In genomic region chr7:17009007-17009719, GRCh38 we compare ENCODE assay signal across 10 cellular contexts.
DNase-seq lines count a peak whose midpoint lies in the region; ATAC-seq and TF ChIP-seq lines count a peak whose summit lies in the region.
"Had no signal": no experiment of that assay in that cellular context is flagged by ENCODE, and none has a peak within 500 bp of the region (broad histone marks: within the 10 kb centered on the region; RNA-seq: fewer than 3 reads in every experiment).

No MANE protein-coding gene starts in this region.

- BruUV-seq in IMR-90 (replicated peaks; lab: Mats Ljungman, UMichigan) = no TSS peak

- H2AFZ ChIP-seq in IMR-90 (replicated peaks; ENCODE audit: low read length, poor library complexity) = no peak overlapping the region

- no peak overlapping the region for H2BK20ac ChIP-seq in IMR-90 (ENCODE audit: low read depth, low read length)

- no peak overlapping the region for H4K5ac ChIP-seq in IMR-90 (ENCODE audit: low read depth, low read length)

- no peak overlapping the region for H3K4ac ChIP-seq in IMR-90 (ENCODE audit: low read depth, low read length)

- peak; percentile 33; the same call in 1 of the 2 replicates for TF ChIP-seq RAD21 in IMR-90 (IDR thresholded peaks at IDR 0.05; ENCODE audit: low read length)

- no CpG with 5 or more reads among the region's 4 CpGs for WGBS in IMR-90 (ENCODE audit: extremely low coverage in 2 of 2, insufficient read length in 1 of 2), 2 experiments
- WGBS in right lobe of liver (ENCODE audit: insufficient coverage, low coverage, low lambda C conversion rate, missing lambda C conversion rate) = 40% methylated on average over 4 of the region's 4 CpGs
- 78 to 89% methylated on average over 4 of the region's 4 CpGs for WGBS in testis, 2 donors

- H4K20me1 ChIP-seq in IMR-90 (ENCODE audit: insufficient read depth, low read length) = no peaks in the 10 kb centered on the region

- no peak overlapping the region for H3K18ac ChIP-seq in IMR-90 (ENCODE audit: low read depth, low read length)

- no peak overlapping the region for H2BK120ac ChIP-seq in IMR-90 (ENCODE audit: low read depth, low read length)

- TF ChIP-seq CTCF in IMR-90 (conservative IDR thresholded peaks at IDR 0.05; ENCODE audit: low read depth, low read length) (peak; percentile 42), brain microvascular endothelial cell (IDR thresholded peaks at IDR 0.05; ENCODE audit: low read depth, low read length, missing control alignments) (peak; percentile 41), right lobe of liver (IDR thresholded peaks at IDR 0.05) (peak; percentile 48 to 56 (median 49)), testis (IDR thresholded peaks at IDR 0.05) (no peak)

- POLR2A ChIA-PET in IMR-90 (lab: Charles Lee; ENCODE audit: unreplicated experiment) = no interaction called here

- no peak overlapping the region for H4K91ac ChIP-seq in IMR-90 (ENCODE audit: insufficient read depth, low read depth, low read length)

- no peaks in the 10 kb centered on the region for H3K4me1 ChIP-seq in IMR-90 (ENCODE audit: control insufficient read depth, insufficient read depth, low read length)
- no peaks in the 10 kb centered on the region for H3K4me1 ChIP-seq in right lobe of liver
- H3K4me1 ChIP-seq in testis = no peaks in the 10 kb centered on the region

- CTCF ChIA-PET in IMR-90 (lab: Yijun Ruan, JAX) = interaction anchor here (0.6 to 0.7 kb wide), 3 partner anchors 297 to 630 kb away, joined by 3 read pairs; no protein-coding TSS in a partner anchor

- no peak for TF ChIP-seq POLR2A in IMR-90 (IDR thresholded peaks at IDR 0.05; ENCODE audit: low read depth, low read length)
- no peak for TF ChIP-seq POLR2A in right lobe of liver (IDR thresholded peaks at IDR 0.05)
- TF ChIP-seq POLR2A in testis (IDR thresholded peaks at IDR 0.05) = no peak

- H2BK15ac ChIP-seq in IMR-90 (ENCODE audit: low read depth, low read length) = no peak overlapping the region

- no peaks in the 10 kb centered on the region for H3K9me3 ChIP-seq in IMR-90 (ENCODE audit: control insufficient read depth, insufficient read depth, low read length)
- H3K9me3 ChIP-seq in right lobe of liver = no peaks in the 10 kb centered on the region
- H3K9me3 ChIP-seq in testis = no peaks in the 10 kb centered on the region

- no peak overlapping the region for H3K4me2 ChIP-seq in IMR-90 (ENCODE audit: low read depth, low read length)

- dilution Hi-C loops in IMR-90 (cut with HindIII; ENCODE audit: low sequenced_read_pairs, unreplicated experiment) = no loop called here

- H4K8ac ChIP-seq in IMR-90 (ENCODE audit: low read depth in 2 of 2, low read length in 2 of 2) = no peak overlapping the region

- intact Hi-C loops in IMR-90 (cut with micrococcal nuclease) (no loop called here), right lobe of liver (cut with DNase I) (no loop called here), testis (cut with DNase I; ENCODE audit: low total_unique reads) (no loop called here)

- H3K9me1 ChIP-seq in IMR-90 (ENCODE audit: insufficient read depth, low read length) = no peaks in the 10 kb centered on the region

- no peaks in the 10 kb centered on the region for H3K36me3 ChIP-seq in IMR-90 (ENCODE audit: control insufficient read depth, insufficient read depth, low read length)
- no peaks in the 10 kb centered on the region for H3K36me3 ChIP-seq in brain microvascular endothelial cell (replicated peaks)
- H3K36me3 ChIP-seq in right lobe of liver = no peaks in the 10 kb centered on the region
- no peaks in the 10 kb centered on the region for H3K36me3 ChIP-seq in testis (ENCODE audit: low read depth, missing control alignments)

- no peak overlapping the region for H3K56ac ChIP-seq in IMR-90 (ENCODE audit: extremely low read depth, insufficient read depth, low read length)

- DNase-seq in COLO829 (ENCODE audit: low spot score) = peak; percentile 45
- DNase-seq in IMR-90 = peak; percentile 45
- DNase-seq in brain microvascular endothelial cell = no peak
- no peak for DNase-seq in right lobe of liver
- DNase-seq in testis = no peak
- DNase-seq: H7, kidney glomerular epithelial cell had no signal

- no peak overlapping the region for H3K4me3 ChIP-seq in IMR-90 (ENCODE audit: insufficient read depth, low read depth, low read length)
- no peak overlapping the region for H3K4me3 ChIP-seq in brain microvascular endothelial cell (ENCODE audit: low read depth, low read length)
- no peak overlapping the region for H3K4me3 ChIP-seq in right lobe of liver
- no peak overlapping the region for H3K4me3 ChIP-seq in testis

- H3K79me1 ChIP-seq in IMR-90 (ENCODE audit: low read depth in 1 of 2, low read length in 2 of 2) = no peaks in the 10 kb centered on the region

- H3K23ac ChIP-seq in IMR-90 (ENCODE audit: low read depth, low read length) = no peak overlapping the region

- H2AK9ac ChIP-seq in IMR-90 (replicated peaks; ENCODE audit: low read depth, low read length, poor library complexity) = no peak overlapping the region

- H3K27ac ChIP-seq in IMR-90 (ENCODE audit: insufficient read depth, low read length) (no peak overlapping the region), brain microvascular endothelial cell (no peak overlapping the region), right lobe of liver (no peak overlapping the region), testis (no peak overlapping the region)

- H3K27me3 ChIP-seq in IMR-90 (ENCODE audit: control insufficient read depth, insufficient read depth, low read length) = no peaks in the 10 kb centered on the region
- H3K27me3 ChIP-seq in brain microvascular endothelial cell (replicated peaks) = no peaks in the 10 kb centered on the region
- no peaks in the 10 kb centered on the region for H3K27me3 ChIP-seq in right lobe of liver
- H3K27me3 ChIP-seq in testis = no peaks in the 10 kb centered on the region

- no peak overlapping the region for H2BK5ac ChIP-seq in IMR-90 (ENCODE audit: low read depth, low read length, poor library complexity, severe bottlenecking)

- H2AK5ac ChIP-seq in IMR-90 (ENCODE audit: low read depth, low read length) = no peak overlapping the region

- no peak overlapping the region for H3K14ac ChIP-seq in IMR-90 (replicated peaks; ENCODE audit: low read depth, low read length)

- H3K9ac ChIP-seq in IMR-90 (ENCODE audit: low read depth, low read length) = no peak overlapping the region

- in situ Hi-C loops in IMR-90 (cut with MboI; ENCODE audit: low sequenced_read_pairs) = no loop called here
- in situ Hi-C loops in brain microvascular endothelial cell (cut with HindIII; ENCODE audit: low pct_ligation_motif_present, low sequenced_read_pairs) = no loop called here

- no peak for ATAC-seq in IMR-90 (ENCODE audit: low read depth)
- ATAC-seq in right lobe of liver = peak; percentile 70 to 82 (median 78)
- no peak for ATAC-seq in HG03460 (IDR thresholded peaks at IDR 0.05; ENCODE audit: unreplicated experiment)
- no peak for ATAC-seq in HG03469 (IDR thresholded peaks at IDR 0.05; ENCODE audit: unreplicated experiment)
- ATAC-seq in HG02610 (IDR thresholded peaks at IDR 0.05; ENCODE audit: unreplicated experiment) = no peak

TF ChIP-seq in IMR-90, 13 proteins besides CTCF, POLR2A, EP300 and RAD21:
- TF ChIP-seq SMC3 (IDR thresholded peaks at IDR 0.05; ENCODE audit: low read depth, low read length) = peak; percentile 12; the same call in 1 of the 2 replicates
- no peak for TF ChIP-seq MAFK (IDR thresholded peaks at IDR 0.05; ENCODE audit: low read depth, low read length)

Comparison
In these comparisons a context has a peak if more than half of its experiments do, and no peak if none do; other contexts are left out.
1. DNase-seq: peak in COLO829 (single experiment) and IMR-90 (single experiment); none in brain microvascular endothelial cell (single experiment), right lobe of liver (0 of 3) and testis (single experiment).
2. ATAC-seq: peak in right lobe of liver (4 of 4); none in IMR-90 (single experiment), HG03460 (single experiment), HG03469 (single experiment) and HG02610 (single experiment).
3. CTCF ChIP-seq: peak in IMR-90 (single experiment), brain microvascular endothelial cell (single experiment) and right lobe of liver (4 of 4); none in testis (0 of 3).